Comparison of ENCODE assay signal across 1 cellular context in the genomic region with DNA sequence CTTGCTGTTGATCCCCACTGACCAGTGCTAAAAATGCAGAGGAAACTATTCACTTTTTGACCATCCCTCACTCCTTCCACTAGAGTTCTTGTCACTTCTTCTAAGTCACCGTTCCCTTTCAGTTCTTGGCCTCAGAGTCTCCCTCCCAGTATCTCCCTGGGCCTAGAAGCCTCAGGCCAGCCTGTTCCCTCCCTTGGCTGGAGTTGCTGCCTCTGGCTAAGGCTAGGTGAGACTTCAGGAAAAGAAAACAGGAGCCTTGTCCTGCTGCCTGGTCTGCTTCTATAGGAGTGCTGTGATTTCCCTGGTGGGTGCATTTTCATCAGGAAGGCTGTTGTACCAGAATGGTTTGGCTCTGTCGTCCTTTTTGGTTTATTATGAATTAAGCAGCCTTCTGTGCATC.
TF ChIP-seq lines count a peak whose summit lies in the region.

No MANE protein-coding gene starts in this region.

TF ChIP-seq in GM23338, 12 proteins besides CTCF, POLR2A, EP300 and RAD21 (continued from another document):
- TF ChIP-seq, protein P1, sequence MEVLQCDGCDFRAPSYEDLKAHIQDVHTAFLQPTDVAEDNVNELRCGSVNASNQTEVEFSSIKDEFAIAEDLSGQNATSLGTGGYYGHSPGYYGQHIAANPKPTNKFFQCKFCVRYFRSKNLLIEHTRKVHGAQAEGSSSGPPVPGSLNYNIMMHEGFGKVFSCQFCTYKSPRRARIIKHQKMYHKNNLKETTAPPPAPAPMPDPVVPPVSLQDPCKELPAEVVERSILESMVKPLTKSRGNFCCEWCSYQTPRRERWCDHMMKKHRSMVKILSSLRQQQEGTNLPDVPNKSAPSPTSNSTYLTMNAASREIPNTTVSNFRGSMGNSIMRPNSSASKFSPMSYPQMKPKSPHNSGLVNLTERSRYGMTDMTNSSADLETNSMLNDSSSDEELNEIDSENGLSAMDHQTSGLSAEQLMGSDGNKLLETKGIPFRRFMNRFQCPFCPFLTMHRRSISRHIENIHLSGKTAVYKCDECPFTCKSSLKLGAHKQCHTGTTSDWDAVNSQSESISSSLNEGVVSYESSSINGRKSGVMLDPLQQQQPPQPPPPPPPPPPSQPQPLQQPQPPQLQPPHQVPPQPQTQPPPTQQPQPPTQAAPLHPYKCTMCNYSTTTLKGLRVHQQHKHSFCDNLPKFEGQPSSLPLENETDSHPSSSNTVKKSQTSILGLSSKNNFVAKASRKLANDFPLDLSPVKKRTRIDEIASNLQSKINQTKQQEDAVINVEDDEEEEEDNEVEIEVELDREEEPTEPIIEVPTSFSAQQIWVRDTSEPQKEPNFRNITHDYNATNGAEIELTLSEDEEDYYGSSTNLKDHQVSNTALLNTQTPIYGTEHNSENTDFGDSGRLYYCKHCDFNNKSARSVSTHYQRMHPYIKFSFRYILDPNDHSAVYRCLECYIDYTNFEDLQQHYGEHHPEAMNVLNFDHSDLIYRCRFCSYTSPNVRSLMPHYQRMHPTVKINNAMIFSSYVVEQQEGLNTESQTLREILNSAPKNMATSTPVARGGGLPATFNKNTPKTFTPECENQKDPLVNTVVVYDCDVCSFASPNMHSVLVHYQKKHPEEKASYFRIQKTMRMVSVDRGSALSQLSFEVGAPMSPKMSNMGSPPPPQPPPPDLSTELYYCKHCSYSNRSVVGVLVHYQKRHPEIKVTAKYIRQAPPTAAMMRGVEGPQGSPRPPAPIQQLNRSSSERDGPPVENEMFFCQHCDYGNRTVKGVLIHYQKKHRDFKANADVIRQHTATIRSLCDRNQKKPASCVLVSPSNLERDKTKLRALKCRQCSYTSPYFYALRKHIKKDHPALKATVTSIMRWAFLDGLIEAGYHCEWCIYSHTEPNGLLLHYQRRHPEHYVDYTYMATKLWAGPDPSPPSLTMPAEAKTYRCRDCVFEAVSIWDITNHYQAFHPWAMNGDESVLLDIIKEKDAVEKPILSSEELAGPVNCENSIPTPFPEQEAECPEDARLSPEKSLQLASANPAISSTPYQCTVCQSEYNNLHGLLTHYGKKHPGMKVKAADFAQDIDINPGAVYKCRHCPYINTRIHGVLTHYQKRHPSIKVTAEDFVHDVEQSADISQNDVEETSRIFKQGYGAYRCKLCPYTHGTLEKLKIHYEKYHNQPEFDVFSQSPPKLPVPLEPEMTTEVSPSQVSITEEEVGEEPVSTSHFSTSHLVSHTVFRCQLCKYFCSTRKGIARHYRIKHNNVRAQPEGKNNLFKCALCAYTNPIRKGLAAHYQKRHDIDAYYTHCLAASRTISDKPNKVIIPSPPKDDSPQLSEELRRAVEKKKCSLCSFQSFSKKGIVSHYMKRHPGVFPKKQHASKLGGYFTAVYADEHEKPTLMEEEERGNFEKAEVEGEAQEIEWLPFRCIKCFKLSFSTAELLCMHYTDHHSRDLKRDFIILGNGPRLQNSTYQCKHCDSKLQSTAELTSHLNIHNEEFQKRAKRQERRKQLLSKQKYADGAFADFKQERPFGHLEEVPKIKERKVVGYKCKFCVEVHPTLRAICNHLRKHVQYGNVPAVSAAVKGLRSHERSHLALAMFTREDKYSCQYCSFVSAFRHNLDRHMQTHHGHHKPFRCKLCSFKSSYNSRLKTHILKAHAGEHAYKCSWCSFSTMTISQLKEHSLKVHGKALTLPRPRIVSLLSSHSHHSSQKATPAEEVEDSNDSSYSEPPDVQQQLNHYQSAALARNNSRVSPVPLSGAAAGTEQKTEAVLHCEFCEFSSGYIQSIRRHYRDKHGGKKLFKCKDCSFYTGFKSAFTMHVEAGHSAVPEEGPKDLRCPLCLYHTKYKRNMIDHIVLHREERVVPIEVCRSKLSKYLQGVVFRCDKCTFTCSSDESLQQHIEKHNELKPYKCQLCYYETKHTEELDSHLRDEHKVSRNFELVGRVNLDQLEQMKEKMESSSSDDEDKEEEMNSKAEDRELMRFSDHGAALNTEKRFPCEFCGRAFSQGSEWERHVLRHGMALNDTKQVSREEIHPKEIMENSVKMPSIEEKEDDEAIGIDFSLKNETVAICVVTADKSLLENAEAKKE (CRISPR knock-in tag; IDR thresholded peaks at IDR 0.05) = no peak
- TF ChIP-seq NANOG (IDR thresholded peaks at IDR 0.05; ENCODE audit: borderline replicate concordance) (no peak), ZNF114 (CRISPR knock-in tag; IDR thresholded peaks at IDR 0.05) (no peak), EZH2phosphoT487 (IDR thresholded peaks at IDR 0.05; ENCODE audit: unreplicated experiment) (no peak), ZNF331 (CRISPR knock-in tag; IDR thresholded peaks at IDR 0.05; ENCODE audit: low read depth) (no peak), JUNB (IDR thresholded peaks at IDR 0.05; ENCODE audit: unreplicated experiment) (no peak)
- TF ChIP-seq, protein P2, sequence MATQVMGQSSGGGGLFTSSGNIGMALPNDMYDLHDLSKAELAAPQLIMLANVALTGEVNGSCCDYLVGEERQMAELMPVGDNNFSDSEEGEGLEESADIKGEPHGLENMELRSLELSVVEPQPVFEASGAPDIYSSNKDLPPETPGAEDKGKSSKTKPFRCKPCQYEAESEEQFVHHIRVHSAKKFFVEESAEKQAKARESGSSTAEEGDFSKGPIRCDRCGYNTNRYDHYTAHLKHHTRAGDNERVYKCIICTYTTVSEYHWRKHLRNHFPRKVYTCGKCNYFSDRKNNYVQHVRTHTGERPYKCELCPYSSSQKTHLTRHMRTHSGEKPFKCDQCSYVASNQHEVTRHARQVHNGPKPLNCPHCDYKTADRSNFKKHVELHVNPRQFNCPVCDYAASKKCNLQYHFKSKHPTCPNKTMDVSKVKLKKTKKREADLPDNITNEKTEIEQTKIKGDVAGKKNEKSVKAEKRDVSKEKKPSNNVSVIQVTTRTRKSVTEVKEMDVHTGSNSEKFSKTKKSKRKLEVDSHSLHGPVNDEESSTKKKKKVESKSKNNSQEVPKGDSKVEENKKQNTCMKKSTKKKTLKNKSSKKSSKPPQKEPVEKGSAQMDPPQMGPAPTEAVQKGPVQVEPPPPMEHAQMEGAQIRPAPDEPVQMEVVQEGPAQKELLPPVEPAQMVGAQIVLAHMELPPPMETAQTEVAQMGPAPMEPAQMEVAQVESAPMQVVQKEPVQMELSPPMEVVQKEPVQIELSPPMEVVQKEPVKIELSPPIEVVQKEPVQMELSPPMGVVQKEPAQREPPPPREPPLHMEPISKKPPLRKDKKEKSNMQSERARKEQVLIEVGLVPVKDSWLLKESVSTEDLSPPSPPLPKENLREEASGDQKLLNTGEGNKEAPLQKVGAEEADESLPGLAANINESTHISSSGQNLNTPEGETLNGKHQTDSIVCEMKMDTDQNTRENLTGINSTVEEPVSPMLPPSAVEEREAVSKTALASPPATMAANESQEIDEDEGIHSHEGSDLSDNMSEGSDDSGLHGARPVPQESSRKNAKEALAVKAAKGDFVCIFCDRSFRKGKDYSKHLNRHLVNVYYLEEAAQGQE (IDR thresholded peaks at IDR 0.05; ENCODE audit: unreplicated experiment) = no peak
TF ChIP-seq in GM23338: peak in this region for 0.
